Comparison of ENCODE assay signal across 7 cellular contexts in genomic region chr15:40035182-40035581, GRCh38. TPM values are rescaled to one million over a fixed set of nuclear protein-coding genes. Genes with fewer than 3 reads are reported as not detected.
DNase-seq lines count a peak whose midpoint lies in the region; ATAC-seq and TF ChIP-seq lines count a peak whose summit lies in the region.
"Not testable (repeated sequence)": the region's sequence is repeated elsewhere in the genome, so short reads cannot be mapped to it uniquely, and the experiment has no call there.

No MANE protein-coding gene starts in this region.

- intact Hi-C loops in MCF 10A (cut with micrococcal nuclease) = loop anchor here (5.0 kb wide), 1 partner anchor 148 kb away; no protein-coding TSS in a partner anchor
- intact Hi-C loops in left ventricle myocardium inferior (cut with micrococcal nuclease) = not testable (repeated sequence)

- H3K36me3 ChIP-seq in HEK293 (ENCODE audit: control insufficient read depth in 2 of 2, insufficient read depth in 1 of 2, low read length in 2 of 2) = peaks cover 26 to 68% of the 10 kb centered on the region in 2 experiments
- peaks cover 64% of the 10 kb centered on the region for H3K36me3 ChIP-seq in left ventricle myocardium inferior
- peaks cover 14% of the 10 kb centered on the region for H3K36me3 ChIP-seq in neural cell (ENCODE audit: insufficient read depth, low read length)

- peak overlapping the region; percentile 24 for H3K27ac Mint-ChIP-seq in T-helper 17 cell
- H3K27ac Mint-ChIP-seq in activated T-cell treated with anti-CD3 and anti-CD28 coated beads, Interleukin-2, amount 50 U/mL, for 24 hours = peak overlapping the region; percentile 74
- H3K27ac Mint-ChIP-seq in MCF 10A (ENCODE audit: low read depth, unreplicated experiment) = not testable (repeated sequence)

- H3K36me3 Mint-ChIP-seq in T-helper 17 cell (ENCODE audit: low read depth) = not testable (repeated sequence)
- peaks cover 90% of the 10 kb centered on the region for H3K36me3 Mint-ChIP-seq in activated T-cell treated with anti-CD3 and anti-CD28 coated beads, Interleukin-2, amount 50 U/mL, for 24 hours (ENCODE audit: low read depth)
- peaks cover 73% of the 10 kb centered on the region for H3K36me3 Mint-ChIP-seq in MCF 10A (ENCODE audit: insufficient read depth, unreplicated experiment)

- not testable (repeated sequence) for H4K20me1 ChIP-seq in neural cell (ENCODE audit: insufficient read depth)

- H3K4me1 Mint-ChIP-seq in T-helper 17 cell = peaks cover 32% of the 10 kb centered on the region
- peaks cover 38% of the 10 kb centered on the region for H3K4me1 Mint-ChIP-seq in activated T-cell treated with anti-CD3 and anti-CD28 coated beads, Interleukin-2, amount 50 U/mL, for 24 hours (ENCODE audit: low read depth)
- H3K4me1 Mint-ChIP-seq in MCF 10A (ENCODE audit: insufficient read depth, unreplicated experiment) = not testable (repeated sequence)

- H3K9ac ChIP-seq in neural cell (ENCODE audit: low read length) = not testable (repeated sequence)

- not testable (repeated sequence) for H3K4me3 ChIP-seq in HEK293 (ENCODE audit: low read depth, low read length); left ventricle myocardium inferior; neural cell (ENCODE audit: low read length)

- peaks cover 20% of the 10 kb centered on the region for H3K79me2 ChIP-seq in neural cell (replicated peaks; ENCODE audit: insufficient read depth, low read length)

- H3F3A ChIP-seq in neural cell (ENCODE audit: insufficient read depth, low read length, poor library complexity, severe bottlenecking) = not testable (repeated sequence)

- H3K4me1 ChIP-seq in HEK293 (ENCODE audit: control insufficient read depth, insufficient read depth, low read length) = not testable (repeated sequence)
- H3K4me1 ChIP-seq in left ventricle myocardium inferior = peaks cover 84% of the 10 kb centered on the region

- H3K27me3 ChIP-seq in left ventricle myocardium inferior (ENCODE audit: low read depth); neural cell (ENCODE audit: insufficient read depth, low read depth, low read length): not testable (repeated sequence)

- H3K4me2 ChIP-seq in neural cell (ENCODE audit: low read length) = not testable (repeated sequence)

- H3K4me3 Mint-ChIP-seq in T-helper 17 cell; activated T-cell treated with anti-CD3 and anti-CD28 coated beads, Interleukin-2, amount 50 U/mL, for 24 hours; MCF 10A (ENCODE audit: unreplicated experiment): not testable (repeated sequence)

- not testable (repeated sequence) for H3K9me3 ChIP-seq in HEK293 (ENCODE audit: control insufficient read depth, insufficient read depth, low read depth, low read length); T-helper 17 cell (ENCODE audit: control insufficient read depth, low read length, poor library complexity, severe bottlenecking); left ventricle myocardium inferior (replicated peaks); neural cell (ENCODE audit: low read length)

- BruUV-seq in MCF 10A (replicated peaks; lab: Mats Ljungman, UMichigan) = TSS peak; percentile 18

- CTCF ChIA-PET in HEK293 (lab: Yijun Ruan, JAX) = interaction anchor here (0.6 to 2.1 kb wide), 7 partner anchors 10 to 304 kb away, joined by 3 to 8 read pairs (median 4); no protein-coding TSS in a partner anchor
- CTCF ChIA-PET in MCF 10A (lab: Yijun Ruan, JAX) = interaction anchor here (0.6 to 2.0 kb wide), 7 partner anchors 10 to 240 kb away, joined by 3 to 5 read pairs (median 4); no protein-coding TSS in a partner anchor

- TF ChIP-seq RAD21 in neural cell (conservative IDR thresholded peaks at IDR 0.05) = not testable (repeated sequence)

- not testable (repeated sequence) for H3K9me3 Mint-ChIP-seq in activated T-cell treated with anti-CD3 and anti-CD28 coated beads, Interleukin-2, amount 50 U/mL, for 24 hours; MCF 10A (ENCODE audit: unreplicated experiment)

- TF ChIP-seq CTCF in HEK293 (tag by site-specific recombination; IDR thresholded peaks at IDR 0.05); MCF 10A (IDR thresholded peaks at IDR 0.05; ENCODE audit: unreplicated experiment); left ventricle myocardium inferior (IDR thresholded peaks at IDR 0.05; ENCODE audit: borderline replicate concordance); neural cell (IDR thresholded peaks at IDR 0.05; ENCODE audit: poor library complexity, severe bottlenecking): not testable (repeated sequence)

- not testable (repeated sequence) for H3K27ac ChIP-seq in HEK293 (ENCODE audit: extremely low read depth, low read depth, low read length)
- peak overlapping the region; percentile 30 for H3K27ac ChIP-seq in caudate nucleus (ENCODE audit: low read depth, low read length)
- peak overlapping the region; percentile 85 for H3K27ac ChIP-seq in left ventricle myocardium inferior (replicated peaks)
- H3K27ac ChIP-seq in neural cell (ENCODE audit: low read length) = peak overlapping the region; percentile 61

- POLR2A ChIA-PET in HEK293 (lab: Yijun Ruan, JAX) = not testable (repeated sequence)
- POLR2A ChIA-PET in MCF 10A (lab: Yijun Ruan, JAX) = interaction anchor here (0.6 to 2.4 kb wide), 4 partner anchors 9 to 46 kb away, joined by 3 to 5 read pairs (median 4); no protein-coding TSS in a partner anchor

- ATAC-seq in T-helper 17 cell = not testable (repeated sequence)

- H2AFZ ChIP-seq in neural cell (ENCODE audit: low read depth, low read length) = not testable (repeated sequence)

- not testable (repeated sequence) for H3K27me3 Mint-ChIP-seq in T-helper 17 cell; activated T-cell treated with anti-CD3 and anti-CD28 coated beads, Interleukin-2, amount 50 U/mL, for 24 hours; MCF 10A (ENCODE audit: insufficient read depth, unreplicated experiment)

- not testable (repeated sequence) for DNase-seq in T-helper 17 cell; activated T-cell treated with anti-CD3 and anti-CD28 coated beads, Interleukin-2, amount 50 U/mL, for 24 hours; MCF 10A (ENCODE audit: unreplicated experiment); caudate nucleus (lab: John Stamatoyannopoulos, UW); left ventricle myocardium inferior

- H3K9me2 ChIP-seq in neural cell (ENCODE audit: insufficient read depth, low read length) = not testable (repeated sequence)

- not testable (repeated sequence) for TF ChIP-seq EP300 in neural cell (conservative IDR thresholded peaks at IDR 0.05; ENCODE audit: poor library complexity, severe bottlenecking)

TF ChIP-seq in HEK293, 187 proteins besides CTCF, POLR2A, EP300 and RAD21:
- TF ChIP-seq ZNF121 (tag by site-specific recombination; IDR thresholded peaks at IDR 0.05) (peak; percentile 68; the same call in 1 of the 2 replicates), ZNF394 (tag by site-specific recombination; IDR thresholded peaks at IDR 0.05; ENCODE audit: borderline replicate concordance) (peak; percentile 62; the same call in 1 of the 2 replicates)

RNA-seq across cellular contexts. Expression of gene SRP14, which starts 3.8 kb away (rescaled TPM):
- total RNA-seq in T-helper 17 cell = 100 to 1,000 TPM; 108 to 114 TPM
- 165 and 203 TPM in 2 replicates for total RNA-seq in MCF 10A (2022)
- 240 TPM for total RNA-seq in left ventricle myocardium inferior
- 385 and 490 TPM in 2 replicates for polyA plus RNA-seq in neural cell
- polyA minus RNA-seq in neural cell = 186 and 212 TPM in 2 replicates
